In genomic region chr1:77348561-77348960, GRCh38 we compare ENCODE assay signal across 19 cellular contexts.
"Had no signal": no experiment of that assay in that cellular context is flagged by ENCODE, and none has a peak within 500 bp of the region (broad histone marks: within the 10 kb centered on the region; RNA-seq: fewer than 3 reads in every experiment).

No MANE protein-coding gene starts in this region.

- H3K4me1 ChIP-seq: colonic mucosa, neural progenitor cell, parathyroid adenoma, prostate gland, right lobe of liver, testis, transverse colon had no signal

- H3K4me1 Mint-ChIP-seq: stimulated activated effector memory CD8-positive, alpha-beta T cell treated with anti-CD3 and anti-CD28 coated beads, Interleukin-12 subunit alpha, Interleukin-12 subunit beta, amount 100 ng/mL, for 72 hours had no signal

- H3K36me3 ChIP-seq: colonic mucosa, heart left ventricle, neural progenitor cell, prostate gland, right lobe of liver, transverse colon had no signal

- H3K4me3 Mint-ChIP-seq: natural killer cell treated with Interleukin-12 subunit alpha and Interleukin-12 subunit beta and Interleukin-15 and Interleukin-18, amount 100 ng/mL, for 72 hours; neural progenitor cell; stimulated activated effector memory CD8-positive, alpha-beta T cell treated with anti-CD3 and anti-CD28 coated beads, Interleukin-12 subunit alpha, Interleukin-12 subunit beta, amount 100 ng/mL, for 72 hours had no signal

- H3K27ac ChIP-seq: colonic mucosa, heart left ventricle, neural progenitor cell, parathyroid adenoma, prostate gland, right lobe of liver, testis, transverse colon had no signal

- H3K27me3 Mint-ChIP-seq: natural killer cell treated with Interleukin-12 subunit alpha and Interleukin-12 subunit beta and Interleukin-15 and Interleukin-18, amount 100 ng/mL, for 72 hours had no signal

- H3K27ac Mint-ChIP-seq: natural killer cell treated with Interleukin-12 subunit alpha and Interleukin-12 subunit beta and Interleukin-15 and Interleukin-18, amount 100 ng/mL, for 72 hours; neural progenitor cell; stimulated activated effector memory CD8-positive, alpha-beta T cell treated with anti-CD3 and anti-CD28 coated beads, Interleukin-12 subunit alpha, Interleukin-12 subunit beta, amount 100 ng/mL, for 72 hours had no signal

- H3K36me3 Mint-ChIP-seq: natural killer cell treated with Interleukin-12 subunit alpha and Interleukin-12 subunit beta and Interleukin-15 and Interleukin-18, amount 100 ng/mL, for 72 hours; neural progenitor cell; stimulated activated effector memory CD8-positive, alpha-beta T cell treated with anti-CD3 and anti-CD28 coated beads, Interleukin-12 subunit alpha, Interleukin-12 subunit beta, amount 100 ng/mL, for 72 hours had no signal

- H3K9me3 Mint-ChIP-seq: natural killer cell treated with Interleukin-12 subunit alpha and Interleukin-12 subunit beta and Interleukin-15 and Interleukin-18, amount 100 ng/mL, for 72 hours; neural progenitor cell; stimulated activated effector memory CD8-positive, alpha-beta T cell treated with anti-CD3 and anti-CD28 coated beads, Interleukin-12 subunit alpha, Interleukin-12 subunit beta, amount 100 ng/mL, for 72 hours had no signal

- H3K9me3 ChIP-seq: colonic mucosa, heart left ventricle, prostate gland, right lobe of liver, testis, transverse colon had no signal

- H3K4me3 ChIP-seq: colonic mucosa, heart left ventricle, lung, neural progenitor cell, prostate gland, right lobe of liver, testis, transverse colon had no signal

- DNase-seq: colonic mucosa; effector CD8-positive, alpha-beta T cell; heart left ventricle; hippocampal formation; left colon; left ventricle myocardium superior; mesenchymal stem cell; right lobe of liver; stimulated activated CD4-positive, alpha-beta T cell treated with anti-CD3 and anti-CD28 coated beads, Interleukin-4, amount 100 ng/mL, for 1 hour; stimulated activated CD8-positive, alpha-beta memory T cell treated with anti-CD3 and anti-CD28 coated beads, Interleukin-4, amount 100 ng/mL, for 48 hours; stimulated activated naive CD8-positive, alpha-beta T cell treated with anti-CD3 and anti-CD28 coated beads, Interleukin-15, Interleukin-2, amounts not matched to agents 100 U/mL and 50 U/mL, for 24 hours; testis; transverse colon had no signal

- H3K27me3 ChIP-seq: colonic mucosa, heart left ventricle, neural progenitor cell, right lobe of liver, testis, transverse colon had no signal
